Comparison of ENCODE assay signal across 24 cellular contexts in the genomic region with DNA sequence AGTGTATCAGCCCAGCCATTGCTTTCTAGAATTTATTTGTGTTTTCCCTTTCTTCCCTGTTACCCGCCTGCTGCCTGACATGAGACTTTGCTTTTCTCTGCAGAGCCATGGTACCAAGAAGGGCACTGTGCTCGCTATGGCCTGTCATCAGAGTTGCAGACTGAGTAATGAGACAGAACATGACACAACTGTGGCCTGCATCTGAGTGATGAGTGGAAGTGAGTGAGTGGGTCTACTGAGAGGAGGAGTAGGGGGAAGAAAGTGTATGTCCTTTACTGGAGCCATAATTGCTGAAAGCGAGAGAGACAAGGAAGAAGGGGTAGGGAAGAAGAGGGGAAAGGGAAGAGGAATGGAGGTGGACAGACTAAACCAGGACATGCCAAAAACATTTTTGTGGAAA. TPM values are rescaled to one million over a fixed set of nuclear protein-coding genes. Genes with fewer than 3 reads are reported as not detected.
DNase-seq lines count a peak whose midpoint lies in the region; ATAC-seq and TF ChIP-seq lines count a peak whose summit lies in the region.
"Had no signal": no experiment of that assay in that cellular context is flagged by ENCODE, and none has a peak within 500 bp of the region (broad histone marks: within the 10 kb centered on the region; RNA-seq: fewer than 3 reads in every experiment).

No MANE protein-coding gene starts in this region.

- CTCF ChIA-PET in CD4-positive, alpha-beta T cell (lab: Charles Lee): no interaction called here

- ATAC-seq in CD4-positive, alpha-beta T cell (ENCODE audit: poor library complexity): no peak
- no peak for ATAC-seq in GM21529 (IDR thresholded peaks at IDR 0.05; ENCODE audit: unreplicated experiment)
- ATAC-seq: foreskin keratinocyte, left colon, upper lobe of right lung had no signal

- POLR2A ChIA-PET in CD4-positive, alpha-beta T cell (lab: Charles Lee): no interaction called here

- H3K27ac Mint-ChIP-seq in CD4-positive, alpha-beta T cell: no peak overlapping the region
- H3K27ac Mint-ChIP-seq in osteocyte (ENCODE audit: unreplicated experiment): peak overlapping the region; percentile 53

- H3K9me3 ChIP-seq in CD4-positive, alpha-beta T cell (ENCODE audit: control insufficient read depth, low read length): no peaks in the 10 kb centered on the region
- H3K9me3 ChIP-seq: Peyer's patch, upper lobe of right lung had no signal

- no peaks in the 10 kb centered on the region for H3K9me3 Mint-ChIP-seq in CD4-positive, alpha-beta T cell
- no peaks in the 10 kb centered on the region for H3K9me3 Mint-ChIP-seq in osteocyte (ENCODE audit: unreplicated experiment)

- H3K4me3 Mint-ChIP-seq in CD4-positive, alpha-beta T cell: peak overlapping the region; percentile 52
- H3K4me3 Mint-ChIP-seq in osteocyte (ENCODE audit: unreplicated experiment): no peak overlapping the region

- H3K27me3 Mint-ChIP-seq in CD4-positive, alpha-beta T cell: no peaks in the 10 kb centered on the region
- no peaks in the 10 kb centered on the region for H3K27me3 Mint-ChIP-seq in osteocyte (ENCODE audit: unreplicated experiment)

- in situ Hi-C loops in GM13977 (cut with MboI; ENCODE audit: low pct_unique_long_range_greater_than_20kb, low sequenced_read_pairs, unreplicated experiment): no loop called here

- H3K36me3 Mint-ChIP-seq in CD4-positive, alpha-beta T cell (ENCODE audit: low read depth): peaks cover 4% of the 10 kb centered on the region
- peaks cover 9% of the 10 kb centered on the region for H3K36me3 Mint-ChIP-seq in osteocyte (ENCODE audit: unreplicated experiment)

- intact Hi-C loops in CD4-positive, alpha-beta T cell (cut with DNase I, micrococcal nuclease): loop anchor here in 1 of 2 experiments (5.0 kb wide), 2 partner anchors 73 to 98 kb away; a partner anchor contains a TSS

- H3K27me3 ChIP-seq in CD4-positive, alpha-beta T cell (ENCODE audit: control insufficient read depth, insufficient read depth, low read length): no peaks in the 10 kb centered on the region
- H3K27me3 ChIP-seq: foreskin keratinocyte, Peyer's patch, upper lobe of right lung had no signal

- DNase-seq in CD4-positive, alpha-beta T cell: no peak
- peak; percentile 5 for DNase-seq in GM13977 (ENCODE audit: low spot score)
- DNase-seq in osteocyte (ENCODE audit: extremely low spot score, unreplicated experiment): no peak
- DNase-seq in AG20443 (ENCODE audit: low spot score): no peak
- DNase-seq in activated naive CD4-positive, alpha-beta T cell treated with Interleukin-2 at 50 U/mL for 16 hours: no peak
- DNase-seq: activated CD4-positive, alpha-beta T cell treated with anti-CD3 and anti-CD28 coated beads for 4 hours; activated CD8-positive, alpha-beta memory T cell treated with anti-CD3 and anti-CD28 coated beads, Interleukin-2, amount 50 U/mL, for 48 hours; activated naive CD4-positive, alpha-beta T cell treated with anti-CD3 and anti-CD28 coated beads, Interleukin-2, amount 50 U/mL, for 16 hours; AML-193; COR-L47; foreskin keratinocyte; Karpas-422; left colon; midbrain; NCI-H1048; NCI-H2029; NCI-H446 treated with DMSO at 0.1 percent for 48 hours; NK-92 treated with Interleukin-12 subunit alpha and Interleukin-12 subunit beta, amount 100 ng/mL, for 24 hours; Peyer's patch; retina; stimulated activated naive CD4-positive, alpha-beta T cell; upper lobe of right lung had no signal

- peaks cover 18% of the 10 kb centered on the region for H3K4me1 Mint-ChIP-seq in CD4-positive, alpha-beta T cell (ENCODE audit: low read depth)
- H3K4me1 Mint-ChIP-seq in osteocyte (ENCODE audit: unreplicated experiment): peaks cover 30% of the 10 kb centered on the region

- no peak overlapping the region for H3K27ac ChIP-seq in CD4-positive, alpha-beta T cell (ENCODE audit: low read depth, low read length)
- peak overlapping the region; percentile 54 for H3K27ac ChIP-seq in cingulate gyrus (ENCODE audit: low read depth, low read length)
- H3K27ac ChIP-seq: foreskin keratinocyte, Peyer's patch, upper lobe of right lung had no signal

- TF ChIP-seq CTCF in CD4-positive, alpha-beta T cell (IDR thresholded peaks at IDR 0.05): no peak
- no peak for TF ChIP-seq CTCF in GM13977 (IDR thresholded peaks at IDR 0.05; ENCODE audit: extremely low read depth, insufficient read depth, missing control alignments)
- no peak for TF ChIP-seq CTCF in osteocyte (IDR thresholded peaks at IDR 0.05)

RNA-seq across cellular contexts. Expression of a gene that starts 2.8 kb away (rescaled TPM):
- total RNA-seq in CD4-positive, alpha-beta T cell: 1 to 10 TPM; 3.3 to 3.4 TPM
- total RNA-seq in osteocyte: 34.2 and 35.1 TPM in 2 replicates

RNA-seq across cellular contexts. Expression of a gene that starts 53.7 kb away (rescaled TPM):
- total RNA-seq in CD4-positive, alpha-beta T cell: 10 to 100 TPM; 90.8 to 94.8 TPM
- 285 and 304 TPM in 2 replicates for total RNA-seq in osteocyte
